Comparison of ENCODE assay signal across 8 cellular contexts in the genomic region with DNA sequence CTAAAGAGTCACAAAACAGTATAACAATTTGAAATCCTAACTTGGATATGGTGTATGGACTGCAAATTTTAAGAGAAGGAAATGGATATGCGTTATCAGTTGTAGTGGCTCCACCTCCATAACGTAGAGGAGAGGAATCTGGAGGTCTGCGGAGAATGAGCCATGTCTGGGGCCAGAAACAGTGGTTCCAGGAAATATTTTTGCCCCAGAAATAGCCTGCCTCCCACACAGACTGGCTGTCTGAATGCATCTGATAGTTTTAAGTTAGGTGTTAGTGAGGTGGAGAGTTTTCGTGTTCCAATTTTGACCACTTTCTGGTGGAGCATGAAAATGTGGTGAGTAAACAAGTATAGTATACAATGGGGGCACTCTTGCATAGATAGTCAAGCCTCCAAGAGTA. TPM values are rescaled to one million over a fixed set of nuclear protein-coding genes. Genes with fewer than 3 reads are reported as not detected.
DNase-seq lines count a peak whose midpoint lies in the region; TF ChIP-seq lines count a peak whose summit lies in the region.

No MANE protein-coding gene starts in this region.

- 62 to 68% methylated on average over 4 of the region's 4 CpGs for WGBS in thyroid gland, 2 donors

- DNase-seq in GM13976 (ENCODE audit: low spot score) (peak; percentile 38), astrocyte of the cerebellum (ENCODE audit: low read depth) (no peak), osteocyte (ENCODE audit: extremely low spot score, unreplicated experiment) (no peak), NCI-H187 (lab: John Stamatoyannopoulos, UW) (no peak), NCI-H748 treated with DMSO at 0.1 percent for 48 hours (lab: John Stamatoyannopoulos, UW) (no peak), thyroid gland (no peak), NOMO-1 treated with dmso at 0.1 percent for 144 hours (lab: John Stamatoyannopoulos, UW; ENCODE audit: unreplicated experiment) (no peak)

- intact Hi-C loops in thyroid gland (cut with DNase I): no loop called here

- peaks cover 18% of the 10 kb centered on the region for H3K4me1 ChIP-seq in HUES6 (ENCODE audit: control insufficient read depth, insufficient read depth, low read length)
- H3K4me1 ChIP-seq in thyroid gland: peaks cover 18 to 20% of the 10 kb centered on the region in 2 donors

- TF ChIP-seq CTCF in GM13976 (IDR thresholded peaks at IDR 0.05; ENCODE audit: borderline replicate concordance, control extremely low read depth, extremely low read depth, insufficient read depth, missing control alignments): no peak
- no peak for TF ChIP-seq CTCF in astrocyte of the cerebellum (IDR thresholded peaks at IDR 0.05; ENCODE audit: low read depth, low read length, missing control alignments)
- no peak for TF ChIP-seq CTCF in osteocyte (IDR thresholded peaks at IDR 0.05)
- TF ChIP-seq CTCF in thyroid gland (IDR thresholded peaks at IDR 0.05): no peak

- no peaks in the 10 kb centered on the region for H3K36me3 ChIP-seq in HUES6 (ENCODE audit: control insufficient read depth, insufficient read depth, low read length)
- no peaks in the 10 kb centered on the region for H3K36me3 ChIP-seq in thyroid gland

- H3K4me3 Mint-ChIP-seq in osteocyte (ENCODE audit: unreplicated experiment): peak overlapping the region; percentile 92

- H3K9ac ChIP-seq in HUES6 (ENCODE audit: low read length): no peak overlapping the region

- H3K27me3 ChIP-seq in HUES6 (ENCODE audit: control insufficient read depth, insufficient read depth, low read length): no peaks in the 10 kb centered on the region
- no peaks in the 10 kb centered on the region for H3K27me3 ChIP-seq in thyroid gland

- H3K27ac ChIP-seq in HUES6 (ENCODE audit: low read depth, low read length): no peak overlapping the region
- no peak overlapping the region for H3K27ac ChIP-seq in thyroid gland

- H3K4me3 ChIP-seq in HUES6 (ENCODE audit: low read depth, low read length): peak overlapping the region; percentile 95; the same call in 1 of the 2 replicates
- peak overlapping the region; percentile 14 for H3K4me3 ChIP-seq in astrocyte of the cerebellum (ENCODE audit: low read depth, low read length)
- no peak overlapping the region for H3K4me3 ChIP-seq in thyroid gland (replicated peaks in 1 of 3)

- H3K9me3 ChIP-seq in HUES6 (ENCODE audit: control insufficient read depth, insufficient read depth, low read depth, low read length) (no peaks in the 10 kb centered on the region), thyroid gland (no peaks in the 10 kb centered on the region)

- H3K9me3 Mint-ChIP-seq in osteocyte (ENCODE audit: unreplicated experiment): peaks cover 8% of the 10 kb centered on the region

- in situ Hi-C loops in GM13976 (cut with MboI; ENCODE audit: low sequenced_read_pairs, unreplicated experiment) (no loop called here), astrocyte of the cerebellum (cut with HindIII; ENCODE audit: low sequenced_read_pairs) (no loop called here)

- H3K4me1 Mint-ChIP-seq in osteocyte (ENCODE audit: unreplicated experiment): peaks cover 37% of the 10 kb centered on the region

- TF ChIP-seq POLR2A in thyroid gland (IDR thresholded peaks at IDR 0.05): no peak

- peak overlapping the region; percentile 92 for H3K27ac Mint-ChIP-seq in osteocyte (ENCODE audit: unreplicated experiment)

- no peaks in the 10 kb centered on the region for H3K36me3 Mint-ChIP-seq in osteocyte (ENCODE audit: unreplicated experiment)

- no peaks in the 10 kb centered on the region for H3K27me3 Mint-ChIP-seq in osteocyte (ENCODE audit: unreplicated experiment)

RNA-seq across cellular contexts. Expression of gene PHTF2, which starts 1.6 kb away (rescaled TPM):
- total RNA-seq in osteocyte (29.3 and 30.4 TPM in 2 replicates), thyroid gland (10 to 100 TPM; 15.3 to 28.3 (median 25.3) TPM)

RNA-seq across cellular contexts. Expression of gene TMEM60, which starts 1.9 kb away (rescaled TPM):
- total RNA-seq in osteocyte (19.3 and 19.7 TPM in 2 replicates), thyroid gland (10 to 100 TPM; 16.5 to 24.1 (median 17.2) TPM)

Comparison
In these comparisons a context has a peak if more than half of its experiments do, and no peak if none do; other contexts are left out.
1. H3K4me3 ChIP-seq: peak in HUES6 (single experiment) and astrocyte of the cerebellum (single experiment); none in thyroid gland (0 of 3).